ENCODE assay signal across 8 cellular contexts in the genomic region with DNA sequence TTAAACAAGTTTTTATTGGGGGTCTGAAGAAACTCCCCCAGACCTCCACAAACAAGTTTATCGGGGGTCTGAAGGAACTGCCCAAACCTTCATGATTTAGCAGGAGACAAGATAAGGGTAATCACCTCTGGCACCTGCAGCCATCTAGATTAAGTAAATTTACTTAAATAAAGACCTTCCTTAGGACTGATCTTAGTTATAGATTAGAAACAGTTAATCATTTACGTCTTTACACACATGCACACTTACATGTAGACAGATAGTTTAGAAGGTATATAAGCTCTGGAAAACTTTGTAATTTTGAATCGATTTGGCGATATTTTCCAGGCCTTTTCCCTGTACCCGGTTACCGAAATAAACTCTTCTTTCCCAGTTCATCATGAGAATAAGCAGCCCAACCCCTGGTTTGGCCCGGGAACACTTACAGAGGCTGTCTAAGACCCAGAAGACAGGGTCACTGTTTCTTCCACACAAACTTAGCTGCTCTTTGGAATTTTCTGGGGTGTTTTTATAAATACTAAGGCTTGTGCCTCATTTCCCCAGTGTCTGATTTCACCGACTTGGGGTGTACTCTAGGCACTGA. TPM values are rescaled to one million over a fixed set of nuclear protein-coding genes. Genes with fewer than 3 reads are reported as not detected.
A peak's percentile ranks its signal among the peaks of the same experiment; 100 is the strongest.
DNase-seq lines count a peak whose midpoint lies in the region; ATAC-seq, FAIRE-seq and TF ChIP-seq lines count a peak whose summit lies in the region.

No MANE protein-coding gene starts in this region.

- H3K36me3 ChIP-seq in HUES64 (ENCODE audit: insufficient read depth, low read length) (peaks cover 17% of the 10 kb centered on the region), adipocyte (ENCODE audit: control insufficient read depth, insufficient read depth, low read length, severe bottlenecking) (no peaks in the 10 kb centered on the region), keratinocyte (ENCODE audit: control insufficient read depth in 2 of 2, extremely low read depth in 1 of 2, insufficient read depth in 2 of 2, low read length in 2 of 2) (no peaks in the 10 kb centered on the region), stomach (no peaks in the 10 kb centered on the region)

- WGBS in HUES64, result 78% methylated on average over 6 of the region's 8 CpGs
- WGBS in stomach, 5 donors, result 37 to 56% (median 44%) methylated on average over 8 of the region's 8 CpGs

- peak overlapping the region; percentile 91 for H3K4me2 ChIP-seq in keratinocyte (ENCODE audit: control insufficient read depth, extremely low read depth, insufficient read depth, low read depth, low read length)

- H3K4me1 ChIP-seq in HUES64 (ENCODE audit: insufficient read depth, low read length) (peaks cover 11% of the 10 kb centered on the region), adipocyte (ENCODE audit: control insufficient read depth, insufficient read depth, low read length) (peaks cover 11% of the 10 kb centered on the region), keratinocyte (ENCODE audit: control insufficient read depth, extremely low read depth, insufficient read depth, low read length) (peaks cover 11% of the 10 kb centered on the region), stomach (peaks cover 9 to 22% (median 14%) of the 10 kb centered on the region in 4 donors)

- H3K9ac ChIP-seq in HUES64 (ENCODE audit: low read depth, low read length), result peak overlapping the region; percentile 46; the same call in 1 of the 2 replicates
- H3K9ac ChIP-seq in adipocyte (ENCODE audit: low read length), result peak overlapping the region; percentile 84
- peak overlapping the region; percentile 54 for H3K9ac ChIP-seq in keratinocyte (ENCODE audit: control insufficient read depth, extremely low read depth, insufficient read depth, low read length)

- no peak for ATAC-seq in HG03159 (IDR thresholded peaks at IDR 0.05; ENCODE audit: unreplicated experiment)

- peaks cover 10% of the 10 kb centered on the region for H3K9me3 ChIP-seq in HUES64 (ENCODE audit: insufficient read depth, low read depth, low read length)
- H3K9me3 ChIP-seq in adipocyte (ENCODE audit: control insufficient read depth, low read length), result peaks cover 12% of the 10 kb centered on the region
- peaks cover 2% of the 10 kb centered on the region for H3K9me3 ChIP-seq in keratinocyte (ENCODE audit: control insufficient read depth, low read depth, low read length)
- peaks cover 0 to 19% (median 12%) of the 10 kb centered on the region in 4 donors for H3K9me3 ChIP-seq in stomach

- FAIRE-seq in keratinocyte (lab: Jason Lieb, UNC), result no peak

- H3K27me3 ChIP-seq in HUES64 (ENCODE audit: insufficient read depth, low read length) (no peaks in the 10 kb centered on the region), adipocyte (replicated peaks; ENCODE audit: control insufficient read depth, insufficient read depth, low read length) (no peaks in the 10 kb centered on the region), keratinocyte (ENCODE audit: control insufficient read depth, extremely low read depth, insufficient read depth, low read length) (no peaks in the 10 kb centered on the region), stomach (no peaks in the 10 kb centered on the region)

- TF ChIP-seq POLR2A in stomach (IDR thresholded peaks at IDR 0.05), result no peak

- DNase-seq in adipocyte (ENCODE audit: low read depth) (no peak), keratinocyte (ENCODE audit: low read depth, low spot score) (no peak), stomach (no peak), SIG-M5 treated with dmso at 0.1 percent for 504 hours (lab: John Stamatoyannopoulos, UW; ENCODE audit: unreplicated experiment) (no peak), NCI-H2081 (lab: John Stamatoyannopoulos, UW) (no peak), middle frontal gyrus (ENCODE audit: extremely low spot score, low spot score) (no peak)

- TF ChIP-seq CTCF in keratinocyte (optimal IDR thresholded peaks at IDR 0.05 in 1 of 3, IDR thresholded peaks at IDR 0.05 in 1 of 3, conservative IDR thresholded peaks at IDR 0.05 in 1 of 3; ENCODE audit: extremely low read depth in 1 of 3, insufficient read depth in 2 of 3, low read length in 3 of 3), result no peak
- no peak for TF ChIP-seq CTCF in stomach (IDR thresholded peaks at IDR 0.05)

- H3K9me1 ChIP-seq in keratinocyte (ENCODE audit: control insufficient read depth, extremely low read depth, insufficient read depth, low read length), result no peaks in the 10 kb centered on the region

- H3K27ac ChIP-seq in HUES64 (ENCODE audit: low read depth, low read length) (peak overlapping the region; percentile 55; the same call in 1 of the 2 replicates), keratinocyte (ENCODE audit: control insufficient read depth, insufficient read depth, low read length) (peak overlapping the region; percentile 23), stomach (peak overlapping the region; percentile 78 to 93 (median 85))

- intact Hi-C loops in stomach (cut with DNase I; ENCODE audit: low total_unique reads), result no loop called here

- H3K4me3 ChIP-seq in HUES64 (ENCODE audit: low read length), result peak overlapping the region; percentile 39
- H3K4me3 ChIP-seq in adipocyte (ENCODE audit: low read length), result peak overlapping the region; percentile 89
- peak overlapping the region; percentile 58 to 68 (median 67) for H3K4me3 ChIP-seq in keratinocyte (ENCODE audit: control insufficient read depth in 2 of 3, extremely low read depth in 1 of 3, insufficient read depth in 2 of 3, low read depth in 1 of 3, low read length in 3 of 3)
- H3K4me3 ChIP-seq in stomach, result peak overlapping the region; percentile 52 to 58 (median 54)

- H4K20me1 ChIP-seq in keratinocyte (ENCODE audit: control insufficient read depth, extremely low read depth, insufficient read depth, low read length), result no peaks in the 10 kb centered on the region

- dilution Hi-C loops in keratinocyte (cut with MboI; ENCODE audit: extremely low pct_ligation_motif_present, low sequenced_read_pairs), result no loop called here

- TF ChIP-seq EP300 in stomach (IDR thresholded peaks at IDR 0.05), result no peak

- peaks cover 13% of the 10 kb centered on the region for H3K79me2 ChIP-seq in keratinocyte (ENCODE audit: control insufficient read depth, insufficient read depth, low read length)

- H2AFZ ChIP-seq in keratinocyte (ENCODE audit: control insufficient read depth, low read length), result peak overlapping the region; percentile 97

RNA-seq across cellular contexts. Expression of gene SKA1, which starts 0.6 kb away (rescaled TPM):
- polyA plus RNA-seq in HUES64 (2013, experiment 1 of 2), result 25.0 TPM
- 25.6 TPM for polyA plus RNA-seq in HUES64 (2013, experiment 2 of 2)
- 1.1 to 8.4 TPM (median 7.2 TPM) in 3 replicates for polyA plus RNA-seq in keratinocyte
- polyA plus RNA-seq in keratinocyte (2011; ENCODE audit: low read depth), result not detected
- 1.9 and 3.9 TPM in 2 replicates for polyA plus RNA-seq in keratinocyte (2011; cell fraction: cytosol; rRNA removed)
- polyA plus RNA-seq in keratinocyte (2011; cell fraction: nucleus; rRNA removed), result 0.92 and 1.1 TPM in 2 replicates
- 0.08 and 6.3 TPM in 2 replicates for polyA plus RNA-seq in keratinocyte (2012; ENCODE audit: low replicate concordance)
- polyA minus RNA-seq in keratinocyte, result 0.69 to 5.3 TPM (median 4.5 TPM) in 3 replicates
- polyA minus RNA-seq in keratinocyte (2011; cell fraction: cytosol; rRNA and poly(A)+ RNA removed), result 2.1 TPM
- polyA minus RNA-seq in keratinocyte (2011; cell fraction: nucleus; rRNA and poly(A)+ RNA removed), result 0.32 and 1.2 TPM in 2 replicates
- total RNA-seq in stomach, result 1 to 10 TPM in 2 of 5 donors, not detected in 3; 2.8 to 3.3 TPM
- polyA plus RNA-seq in stomach, result 1 to 10 TPM in 2 of 3 donors, under 1 TPM in 1; 0.46 to 2.1 (median 2.1) TPM

Comparison
In these comparisons a context has a peak if more than half of its experiments do, and no peak if none do; other contexts are left out.
1. H3K27ac ChIP-seq: peak in every context shown above with its lines; median percentile 85 in stomach; 55 in HUES64; 23 in keratinocyte.
2. H3K4me3 ChIP-seq: peak in every context shown above with its lines; median percentile 89 in adipocyte; 67 in keratinocyte; 54 in stomach; 39 in HUES64.